In genomic region chr16:86095906-86096485, GRCh38 we compare ENCODE assay signal across 23 cellular contexts.
DNase-seq lines count a peak whose midpoint lies in the region; ATAC-seq and TF ChIP-seq lines count a peak whose summit lies in the region.
"Had no signal": no experiment of that assay in that cellular context is flagged by ENCODE, and none has a peak within 500 bp of the region (broad histone marks: within the 10 kb centered on the region; RNA-seq: fewer than 3 reads in every experiment).

No MANE protein-coding gene starts in this region.

- H3K18ac ChIP-seq in mesenchymal stem cell (ENCODE audit: low read depth in 1 of 2, low read length in 2 of 2): no peak overlapping the region

- no peak overlapping the region for H3K27ac Mint-ChIP-seq in activated CD8-positive, alpha-beta memory T cell treated with anti-CD3 and anti-CD28 coated beads, Interleukin-2, amount 10 ng/mL, durations not matched to agents 7 days and 5 days
- H3K27ac Mint-ChIP-seq in stimulated activated effector memory CD8-positive, alpha-beta T cell treated with anti-CD3 and anti-CD28 coated beads, Interleukin-12 subunit alpha, Interleukin-12 subunit beta, amount 100 ng/mL, for 72 hours: no peak overlapping the region
- H3K27ac Mint-ChIP-seq in naive thymus-derived CD4-positive, alpha-beta T cell: no peak overlapping the region

- no peak overlapping the region for H3K4me2 ChIP-seq in mesenchymal stem cell (ENCODE audit: low read length, poor library complexity, severe bottlenecking)

- no peaks in the 10 kb centered on the region for H3K27me3 Mint-ChIP-seq in activated CD8-positive, alpha-beta memory T cell treated with anti-CD3 and anti-CD28 coated beads, Interleukin-2, amount 10 ng/mL, durations not matched to agents 7 days and 5 days
- H3K27me3 Mint-ChIP-seq in naive thymus-derived CD4-positive, alpha-beta T cell: peaks cover 0 to 10% (median 2%) of the 10 kb centered on the region in 5 donors

- H3K36me3 Mint-ChIP-seq in activated CD8-positive, alpha-beta memory T cell treated with anti-CD3 and anti-CD28 coated beads, Interleukin-2, amount 10 ng/mL, durations not matched to agents 7 days and 5 days: no peaks in the 10 kb centered on the region
- no peaks in the 10 kb centered on the region for H3K36me3 Mint-ChIP-seq in stimulated activated effector memory CD8-positive, alpha-beta T cell treated with anti-CD3 and anti-CD28 coated beads, Interleukin-12 subunit alpha, Interleukin-12 subunit beta, amount 100 ng/mL, for 72 hours
- H3K36me3 Mint-ChIP-seq in naive thymus-derived CD4-positive, alpha-beta T cell: no peaks in the 10 kb centered on the region

- 90% methylated on average over 6 of the region's 6 CpGs for WGBS in mesenchymal stem cell

- H3K4me1 ChIP-seq in RWPE2 (ENCODE audit: insufficient read depth, poor library complexity, severe bottlenecking): no peaks in the 10 kb centered on the region
- H3K4me1 ChIP-seq in mesenchymal stem cell (ENCODE audit: control insufficient read depth, insufficient read depth, low read depth, low read length): no peaks in the 10 kb centered on the region
- H3K4me1 ChIP-seq in naive thymus-derived CD4-positive, alpha-beta T cell (ENCODE audit: control insufficient read depth in 2 of 2, insufficient read depth in 2 of 2, low read length in 2 of 2): no peaks in the 10 kb centered on the region

- H2AFZ ChIP-seq in mesenchymal stem cell (ENCODE audit: low read depth, low read length): no peak overlapping the region

- CTCF ChIA-PET in activated CD8-positive, alpha-beta memory T cell treated with anti-CD3 and anti-CD28 coated beads, Interleukin-2, amount 10 ng/mL, durations not matched to agents 7 days and 5 days (lab: Charles Lee): no interaction called here
- CTCF ChIA-PET in naive thymus-derived CD4-positive, alpha-beta T cell (lab: Charles Lee): no interaction called here

- H3K4me3 ChIP-seq in RWPE2 (ENCODE audit: severe bottlenecking) (no peak overlapping the region), mesenchymal stem cell (ENCODE audit: insufficient read depth in 1 of 2, low read depth in 1 of 2, low read length in 2 of 2) (no peak overlapping the region)
- no peak overlapping the region for H3K4me3 ChIP-seq in naive thymus-derived CD4-positive, alpha-beta T cell (ENCODE audit: low read length)

- H3K9me3 ChIP-seq in RWPE2 (ENCODE audit: severe bottlenecking) (no peaks in the 10 kb centered on the region), mesenchymal stem cell (ENCODE audit: control insufficient read depth, low read length) (no peaks in the 10 kb centered on the region)
- no peaks in the 10 kb centered on the region for H3K9me3 ChIP-seq in naive thymus-derived CD4-positive, alpha-beta T cell (ENCODE audit: control insufficient read depth in 2 of 3, low read length in 3 of 3)
- H3K9me3 ChIP-seq: BE2C had no signal

- no peak overlapping the region for H2BK5ac ChIP-seq in mesenchymal stem cell (ENCODE audit: low read depth, low read length, poor library complexity, severe bottlenecking)

- H3K4ac ChIP-seq in mesenchymal stem cell (ENCODE audit: low read depth in 1 of 2, low read length in 2 of 2): no peak overlapping the region

- H3K4me1 Mint-ChIP-seq in activated CD8-positive, alpha-beta memory T cell treated with anti-CD3 and anti-CD28 coated beads, Interleukin-2, amount 10 ng/mL, durations not matched to agents 7 days and 5 days: no peaks in the 10 kb centered on the region
- H3K4me1 Mint-ChIP-seq in stimulated activated effector memory CD8-positive, alpha-beta T cell treated with anti-CD3 and anti-CD28 coated beads, Interleukin-12 subunit alpha, Interleukin-12 subunit beta, amount 100 ng/mL, for 72 hours: no peaks in the 10 kb centered on the region
- H3K4me1 Mint-ChIP-seq in naive thymus-derived CD4-positive, alpha-beta T cell: no peaks in the 10 kb centered on the region

- H3K4me3 Mint-ChIP-seq in activated CD8-positive, alpha-beta memory T cell treated with anti-CD3 and anti-CD28 coated beads, Interleukin-2, amount 10 ng/mL, durations not matched to agents 7 days and 5 days: no peak overlapping the region
- H3K4me3 Mint-ChIP-seq in stimulated activated effector memory CD8-positive, alpha-beta T cell treated with anti-CD3 and anti-CD28 coated beads, Interleukin-12 subunit alpha, Interleukin-12 subunit beta, amount 100 ng/mL, for 72 hours: no peak overlapping the region
- H3K4me3 Mint-ChIP-seq in naive thymus-derived CD4-positive, alpha-beta T cell: no peak overlapping the region

- peak overlapping the region in 1 of 2 experiments; percentile 45 for H2BK12ac ChIP-seq in mesenchymal stem cell (ENCODE audit: low read length in 2 of 2)

- peak; percentile 5 for DNase-seq in activated CD8-positive, alpha-beta memory T cell treated with anti-CD3 and anti-CD28 coated beads, Interleukin-2, amount 50 U/mL, for 4 hours
- DNase-seq in activated CD8-positive, alpha-beta memory T cell treated with anti-CD3 and anti-CD28 coated beads, Interleukin-2, amount 10 ng/mL, durations not matched to agents 7 days and 5 days: no peak
- DNase-seq in RWPE2 (ENCODE audit: low spot score): peak; percentile 44
- DNase-seq in mesenchymal stem cell: no peak
- no peak for DNase-seq in stimulated activated effector memory CD8-positive, alpha-beta T cell treated with anti-CD3 and anti-CD28 coated beads, Interleukin-12 subunit alpha, Interleukin-12 subunit beta, amount 100 ng/mL, for 72 hours (ENCODE audit: low spot score in 2 of 2)
- no peak for DNase-seq in cerebellum (ENCODE audit: low spot score)
- DNase-seq in naive thymus-derived CD4-positive, alpha-beta T cell: no peak
- DNase-seq: ACHN, BE2C, Calu3, DND-41, NCI-H1092, NCI-H1417 treated with DMSO at 0.1 percent for 48 hours, NCI-H1694 treated with DMSO at 0.1 percent for 48 hours, NCI-H2081, NCI-H2227 treated with DMSO at 0.1 percent for 48 hours, NCI-H510A, NCI-H69, OCI-M1 had no signal

- H3K27ac ChIP-seq in RWPE2 (ENCODE audit: poor library complexity, severe bottlenecking): no peak overlapping the region
- H3K27ac ChIP-seq in mesenchymal stem cell (ENCODE audit: low read length, poor library complexity, severe bottlenecking): no peak overlapping the region
- H3K27ac ChIP-seq in naive thymus-derived CD4-positive, alpha-beta T cell (ENCODE audit: low read depth, low read length): no peak overlapping the region
- H3K27ac ChIP-seq: 22Rv1, HL-60 had no signal

- H2AK5ac ChIP-seq in mesenchymal stem cell (ENCODE audit: low read length, severe bottlenecking): no peak overlapping the region

- no peak for TF ChIP-seq CTCF in RWPE2 (IDR thresholded peaks at IDR 0.05; ENCODE audit: poor library complexity, severe bottlenecking)

- H2BK15ac ChIP-seq in mesenchymal stem cell (ENCODE audit: low read depth, poor library complexity, severe bottlenecking): no peak overlapping the region

- H3K79me1 ChIP-seq in mesenchymal stem cell (replicated peaks; ENCODE audit: low read length, poor library complexity, severe bottlenecking): no peaks in the 10 kb centered on the region

- no peak overlapping the region for H3K23ac ChIP-seq in mesenchymal stem cell (ENCODE audit: low read length in 2 of 2)

- H2BK120ac ChIP-seq in mesenchymal stem cell (ENCODE audit: low read depth, low read length): no peak overlapping the region

- POLR2A ChIA-PET in naive thymus-derived CD4-positive, alpha-beta T cell (lab: Charles Lee): no interaction called here

- H4K91ac ChIP-seq in mesenchymal stem cell (ENCODE audit: low read length): peak overlapping the region; percentile 6

- H3K36me3 ChIP-seq in RWPE2 (ENCODE audit: low read depth) (no peaks in the 10 kb centered on the region), mesenchymal stem cell (ENCODE audit: control insufficient read depth in 1 of 2, insufficient read depth in 2 of 2, low read depth in 1 of 2, low read length in 2 of 2) (no peaks in the 10 kb centered on the region)
- H3K36me3 ChIP-seq in naive thymus-derived CD4-positive, alpha-beta T cell (ENCODE audit: control insufficient read depth in 2 of 3, insufficient read depth in 3 of 3, low read length in 3 of 3): no peaks in the 10 kb centered on the region
- H3K36me3 ChIP-seq: BE2C had no signal

- intact Hi-C loops in naive thymus-derived CD4-positive, alpha-beta T cell (cut with micrococcal nuclease): no loop called here

- no peak overlapping the region for H3K9ac ChIP-seq in mesenchymal stem cell (ENCODE audit: low read length)

- H3K9me3 Mint-ChIP-seq in activated CD8-positive, alpha-beta memory T cell treated with anti-CD3 and anti-CD28 coated beads, Interleukin-2, amount 10 ng/mL, durations not matched to agents 7 days and 5 days (ENCODE audit: low read depth): no peaks in the 10 kb centered on the region
- H3K9me3 Mint-ChIP-seq in stimulated activated effector memory CD8-positive, alpha-beta T cell treated with anti-CD3 and anti-CD28 coated beads, Interleukin-12 subunit alpha, Interleukin-12 subunit beta, amount 100 ng/mL, for 72 hours: no peaks in the 10 kb centered on the region
- H3K9me3 Mint-ChIP-seq in naive thymus-derived CD4-positive, alpha-beta T cell: no peaks in the 10 kb centered on the region

- no peak for ATAC-seq in activated CD8-positive, alpha-beta memory T cell treated with anti-CD3 and anti-CD28 coated beads, Interleukin-2, amount 10 ng/mL, durations not matched to agents 7 days and 5 days
- ATAC-seq in RWPE2 (ENCODE audit: low read depth): no peak
- peak; percentile 40 for ATAC-seq in stimulated activated effector memory CD8-positive, alpha-beta T cell treated with anti-CD3 and anti-CD28 coated beads, Interleukin-12 subunit alpha, Interleukin-12 subunit beta, amount 100 ng/mL, for 72 hours
- no peak for ATAC-seq in naive thymus-derived CD4-positive, alpha-beta T cell
- ATAC-seq in GM18907 (IDR thresholded peaks at IDR 0.05; ENCODE audit: unreplicated experiment): no peak
- ATAC-seq: HCT116 had no signal

- peaks cover 24% of the 10 kb centered on the region for H3K27me3 ChIP-seq in RWPE2 (ENCODE audit: insufficient read depth, poor library complexity, severe bottlenecking)
- H3K27me3 ChIP-seq in mesenchymal stem cell (ENCODE audit: control insufficient read depth in 1 of 2, insufficient read depth in 1 of 2, low read length in 2 of 2): peaks cover 0 to 33% of the 10 kb centered on the region in 2 experiments
- H3K27me3 ChIP-seq in naive thymus-derived CD4-positive, alpha-beta T cell (ENCODE audit: control insufficient read depth in 2 of 2, insufficient read depth in 2 of 2, low read length in 2 of 2): no peaks in the 10 kb centered on the region
- H3K27me3 ChIP-seq: BE2C had no signal

- H4K8ac ChIP-seq in mesenchymal stem cell (ENCODE audit: low read length): no peak overlapping the region

- H3K14ac ChIP-seq in mesenchymal stem cell (ENCODE audit: low read length in 2 of 2): no peak overlapping the region

Comparison
In these comparisons a context has a peak if more than half of its experiments do, and no peak if none do; other contexts are left out.
1. DNase-seq: peak in activated CD8-positive, alpha-beta memory T cell treated with anti-CD3 and anti-CD28 coated beads, Interleukin-2, amount 50 U/mL, for 4 hours (single experiment) and RWPE2 (single experiment); none in activated CD8-positive, alpha-beta memory T cell treated with anti-CD3 and anti-CD28 coated beads, Interleukin-2, amount 10 ng/mL, durations not matched to agents 7 days and 5 days (single experiment), mesenchymal stem cell (single experiment), stimulated activated effector memory CD8-positive, alpha-beta T cell treated with anti-CD3 and anti-CD28 coated beads, Interleukin-12 subunit alpha, Interleukin-12 subunit beta, amount 100 ng/mL, for 72 hours (0 of 2), cerebellum (single experiment) and naive thymus-derived CD4-positive, alpha-beta T cell (0 of 9).